27 cellular contexts compared by ENCODE assay signal in the genomic region with DNA sequence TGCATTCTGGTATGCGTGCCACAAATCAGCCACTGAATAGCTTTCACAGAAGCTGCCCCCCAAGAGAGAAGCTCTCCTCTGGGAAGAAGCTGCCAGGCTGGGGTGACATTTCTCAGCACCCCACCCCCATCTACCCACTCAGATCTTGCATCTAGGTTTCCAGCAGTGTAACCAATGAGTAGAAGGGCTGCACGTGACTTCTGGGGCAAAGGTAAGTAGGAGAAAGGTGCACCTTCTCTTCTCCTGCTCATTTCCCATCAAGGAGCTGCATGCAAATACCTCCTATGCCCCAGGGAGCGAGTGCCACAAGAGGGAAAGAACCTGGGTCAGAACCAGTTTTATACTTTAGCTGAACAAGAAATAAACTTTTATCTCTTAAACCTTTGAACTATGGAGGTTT.
"Had no signal": no experiment of that assay in that cellular context is flagged by ENCODE, and none has a peak within 500 bp of the region (broad histone marks: within the 10 kb centered on the region; RNA-seq: fewer than 3 reads in every experiment).

No MANE protein-coding gene starts in this region.

- H3K36me3 ChIP-seq: colonic mucosa, esophagus squamous epithelium, gastrocnemius medialis, heart right ventricle, left lung, lower lobe of right lung had no signal

- H3K36me3 Mint-ChIP-seq: immature natural killer cell had no signal

- FAIRE-seq: endometrium, kidney had no signal

- ATAC-seq: effector memory CD8-positive, alpha-beta T cell; gastrocnemius medialis; heart right ventricle; left lung; left ventricle myocardium superior; lower lobe of right lung had no signal

- H3K4me1 Mint-ChIP-seq: immature natural killer cell had no signal

- H3K27ac Mint-ChIP-seq: dendritic cell treated with granulocyte-macrophage colony-stimulating factor and Interleukin-4, amounts not matched to agents 40 ng/mL and 50 ng/mL, for 4 days; effector memory CD8-positive, alpha-beta T cell; endodermal cell; immature natural killer cell had no signal

- DNase-seq: cerebellar nuclear complex; colonic mucosa; cortex of kidney; effector CD8-positive, alpha-beta T cell; effector memory CD8-positive, alpha-beta T cell; endodermal cell; erythroblast; esophagus squamous epithelium; foreskin fibroblast; foreskin melanocyte; gastrocnemius medialis; glutamatergic neuron; head of caudate nucleus; heart right ventricle; hypothalamus; immature natural killer cell; islet precursor cell; kidney; kidney glomerular epithelial cell; left lung; left ventricle myocardium superior; lower lobe of right lung; mesenchymal stem cell; midbrain had no signal

- H3K27me3 ChIP-seq: colonic mucosa, esophagus squamous epithelium, gastrocnemius medialis, heart right ventricle, left lung had no signal

- H3K9me3 ChIP-seq: colonic mucosa, gastrocnemius medialis, lower lobe of right lung had no signal

- H3K27ac ChIP-seq: colonic mucosa, epithelial cell of prostate, esophagus squamous epithelium, gastrocnemius medialis, heart right ventricle, left lung, lower lobe of right lung had no signal

- H3K4me3 ChIP-seq: colonic mucosa, esophagus squamous epithelium, gastrocnemius medialis, heart right ventricle, left lung, lower lobe of right lung had no signal

- H3K4me3 Mint-ChIP-seq: dendritic cell treated with granulocyte-macrophage colony-stimulating factor and Interleukin-4, amounts not matched to agents 40 ng/mL and 50 ng/mL, for 4 days; effector memory CD8-positive, alpha-beta T cell; endodermal cell; immature natural killer cell had no signal

- H3K9me3 Mint-ChIP-seq: effector memory CD8-positive, alpha-beta T cell; immature natural killer cell had no signal

- H3K4me1 ChIP-seq: colonic mucosa, esophagus squamous epithelium, gastrocnemius medialis, heart right ventricle, left lung, lower lobe of right lung had no signal
